In genomic region chr14:67999290-67999689, GRCh38 we compare ENCODE assay signal across 15 cellular contexts.
A peak's percentile ranks its signal among the peaks of the same experiment; 100 is the strongest.
DNase-seq lines count a peak whose midpoint lies in the region; FAIRE-seq and TF ChIP-seq lines count a peak whose summit lies in the region.
"Had no signal": no experiment of that assay in that cellular context is flagged by ENCODE, and none has a peak within 500 bp of the region (broad histone marks: within the 10 kb centered on the region; RNA-seq: fewer than 3 reads in every experiment).

No MANE protein-coding gene starts in this region.

- H3K27ac Mint-ChIP-seq in chondrocyte (ENCODE audit: unreplicated experiment): peak overlapping the region; percentile 94
- no peak overlapping the region for H3K27ac Mint-ChIP-seq in immature natural killer cell
- H3K27ac Mint-ChIP-seq: activated naive CD8-positive, alpha-beta T cell had no signal

- H3K36me3 Mint-ChIP-seq in chondrocyte (ENCODE audit: low read depth): peaks cover 1% of the 10 kb centered on the region
- no peaks in the 10 kb centered on the region for H3K36me3 Mint-ChIP-seq in immature natural killer cell

- H3K9me3 Mint-ChIP-seq in chondrocyte (ENCODE audit: low read depth): peaks cover 8% of the 10 kb centered on the region
- H3K9me3 Mint-ChIP-seq in immature natural killer cell: no peaks in the 10 kb centered on the region

- H3K4me3 Mint-ChIP-seq in chondrocyte (ENCODE audit: unreplicated experiment) (no peak overlapping the region), immature natural killer cell (no peak overlapping the region)
- H3K4me3 Mint-ChIP-seq: activated naive CD8-positive, alpha-beta T cell had no signal

- no peak overlapping the region for H2AFZ ChIP-seq in ACC112 (ENCODE audit: low read length, unreplicated experiment)

- H3K4me3 ChIP-seq in ACC112 (ENCODE audit: low read depth, low read length): no peak overlapping the region
- H3K4me3 ChIP-seq: dorsolateral prefrontal cortex, testis had no signal

- no peaks in the 10 kb centered on the region for H3K79me2 ChIP-seq in ACC112 (ENCODE audit: control insufficient read depth, insufficient read depth, low read length, unreplicated experiment)

- no peak for TF ChIP-seq CTCF in chondrocyte (IDR thresholded peaks at IDR 0.05)

- H3K27me3 ChIP-seq in ACC112 (ENCODE audit: insufficient read depth, low read length): no peaks in the 10 kb centered on the region
- H3K27me3 ChIP-seq: dorsolateral prefrontal cortex, testis had no signal

- H3K4me1 Mint-ChIP-seq in chondrocyte (ENCODE audit: low read depth): peaks cover 23% of the 10 kb centered on the region
- no peaks in the 10 kb centered on the region for H3K4me1 Mint-ChIP-seq in immature natural killer cell

- H3K4me1 ChIP-seq in ACC112 (ENCODE audit: control insufficient read depth, insufficient read depth, low read length, unreplicated experiment): peaks cover 19% of the 10 kb centered on the region
- H3K4me1 ChIP-seq: testis had no signal

- DNase-seq in M059J (ENCODE audit: low read depth) (peak; percentile 67), chondrocyte (ENCODE audit: low spot score) (no peak), myocyte (ENCODE audit: low read depth) (peak; percentile 45), immature natural killer cell (no peak), epidermal melanocyte (ENCODE audit: insufficient read length, low spot score) (no peak), GM19239 (ENCODE audit: insufficient read length, low spot score) (no peak), 8988T (no peak)
- DNase-seq: activated CD4-positive, CD25-positive, alpha-beta regulatory T cell treated with anti-CD3 and anti-CD28 coated beads, Interleukin-2, amount 50 U/mL, for 72 hours; activated T-cell treated with anti-CD3 and anti-CD28 coated beads for 4 hours; DMS 273 treated with DMSO at 0.1 percent for 48 hours; dorsolateral prefrontal cortex; left cardiac atrium; testis had no signal

- FAIRE-seq in GM19239 (lab: Jason Lieb, UNC): no peak

- peak overlapping the region; percentile 71 for H3K27ac ChIP-seq in ACC112 (ENCODE audit: low read depth, low read length)
- H3K27ac ChIP-seq: dorsolateral prefrontal cortex, testis had no signal

- H3K36me3 ChIP-seq in ACC112 (ENCODE audit: insufficient read depth, low read length): no peaks in the 10 kb centered on the region

- H3K27me3 Mint-ChIP-seq in chondrocyte (ENCODE audit: low read depth): no peaks in the 10 kb centered on the region
- peaks cover 0 to 5% (median 2%) of the 10 kb centered on the region in 3 donors for H3K27me3 Mint-ChIP-seq in immature natural killer cell (ENCODE audit: low read depth in 3 of 3)
- H3K27me3 Mint-ChIP-seq: activated naive CD8-positive, alpha-beta T cell had no signal

Comparison
In these comparisons a context has a peak if more than half of its experiments do, and no peak if none do; other contexts are left out.
1. DNase-seq: peak in M059J (single experiment) and myocyte (single experiment); none in chondrocyte (single experiment), immature natural killer cell (0 of 3), epidermal melanocyte (single experiment), GM19239 (single experiment) and 8988T (single experiment).